ENCODE assay signal across 21 cellular contexts in the genomic region with DNA sequence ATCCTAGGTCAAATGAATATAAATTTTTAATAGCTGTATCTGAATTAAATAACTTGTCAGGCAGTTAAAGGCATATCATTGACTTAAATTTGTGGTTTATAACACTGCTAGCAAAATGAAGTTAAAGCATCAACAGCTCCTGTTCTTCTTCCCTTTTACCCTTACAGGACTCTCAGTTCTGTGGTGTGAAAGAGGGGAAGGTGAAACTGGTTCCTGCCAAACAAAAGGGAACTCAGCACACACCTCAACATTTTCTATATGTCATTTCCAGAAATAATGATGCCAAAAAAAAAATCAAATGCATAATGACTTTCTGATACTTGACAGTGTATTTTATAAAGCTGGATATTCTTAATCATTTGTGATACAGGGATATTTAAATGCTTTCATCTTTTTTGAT. TPM values are rescaled to one million over a fixed set of nuclear protein-coding genes. Genes with fewer than 3 reads are reported as not detected.
DNase-seq lines count a peak whose midpoint lies in the region; ATAC-seq and TF ChIP-seq lines count a peak whose summit lies in the region.
"Had no signal": no experiment of that assay in that cellular context is flagged by ENCODE, and none has a peak within 500 bp of the region (broad histone marks: within the 10 kb centered on the region; RNA-seq: fewer than 3 reads in every experiment).

No MANE protein-coding gene starts in this region.

- H3K27me3 Mint-ChIP-seq in memory B cell, result no peaks in the 10 kb centered on the region
- H3K27me3 Mint-ChIP-seq in HFFc6 (ENCODE audit: insufficient read depth), result no peaks in the 10 kb centered on the region
- H3K27me3 Mint-ChIP-seq: activated CD8-positive, alpha-beta T cell treated with anti-CD3 and anti-CD28 coated beads for 36 hours; progenitor cell of endocrine pancreas had no signal

- no peaks in the 10 kb centered on the region for H3K9me2 ChIP-seq in MM.1S (replicated peaks; ENCODE audit: insufficient read depth, low read length)

- no peaks in the 10 kb centered on the region for H3K27me3 ChIP-seq in MM.1S (replicated peaks; ENCODE audit: insufficient read depth, low read length)
- H3K27me3 ChIP-seq: MG63, SJCRH30, stomach had no signal

- ATAC-seq in GM18867 (IDR thresholded peaks at IDR 0.05; ENCODE audit: unreplicated experiment) (peak; percentile 20), HG02623 (IDR thresholded peaks at IDR 0.05; ENCODE audit: unreplicated experiment) (peak; percentile 17), memory B cell (ENCODE audit: low read depth) (peak; percentile 37), GM18858 (IDR thresholded peaks at IDR 0.05; ENCODE audit: unreplicated experiment) (no peak)
- ATAC-seq: activated CD8-positive, alpha-beta T cell treated with anti-CD3 and anti-CD28 coated beads for 36 hours; left ventricle myocardium superior had no signal

- H3K4me2 ChIP-seq in MM.1S (ENCODE audit: low read depth, low read length), result peak overlapping the region; percentile 41
- H3K4me2 ChIP-seq: smooth muscle cell had no signal

- H3K36me3 Mint-ChIP-seq in memory B cell (peaks cover 2% of the 10 kb centered on the region), HFFc6 (ENCODE audit: low read depth) (no peaks in the 10 kb centered on the region)

- peaks cover 1% of the 10 kb centered on the region for H3K9me3 Mint-ChIP-seq in memory B cell
- H3K9me3 Mint-ChIP-seq in HFFc6, result no peaks in the 10 kb centered on the region
- H3K9me3 Mint-ChIP-seq: activated CD8-positive, alpha-beta T cell treated with anti-CD3 and anti-CD28 coated beads for 36 hours had no signal

- no peak overlapping the region for H3K4me3 Mint-ChIP-seq in memory B cell
- H3K4me3 Mint-ChIP-seq in HFFc6, result no peak overlapping the region
- H3K4me3 Mint-ChIP-seq: activated CD8-positive, alpha-beta T cell treated with anti-CD3 and anti-CD28 coated beads for 36 hours had no signal

- no peaks in the 10 kb centered on the region for H3K79me2 ChIP-seq in MM.1S (ENCODE audit: low read length)

- peaks cover 24% of the 10 kb centered on the region for H3F3A ChIP-seq in MM.1S (ENCODE audit: insufficient read depth, low read length)

- H3K4me1 Mint-ChIP-seq in memory B cell (peaks cover 17% of the 10 kb centered on the region), HFFc6 (ENCODE audit: low read depth) (no peaks in the 10 kb centered on the region)

- no peaks in the 10 kb centered on the region for H4K20me1 ChIP-seq in MM.1S (ENCODE audit: insufficient read depth, low read length)

- no peaks in the 10 kb centered on the region for H3K9me3 ChIP-seq in MM.1S (replicated peaks; ENCODE audit: insufficient read depth, low read length)
- H3K9me3 ChIP-seq: MG63, SJCRH30, stomach had no signal

- H3K36me3 ChIP-seq in MM.1S (replicated peaks; ENCODE audit: insufficient read depth, low read length), result no peaks in the 10 kb centered on the region
- H3K36me3 ChIP-seq: MG63 had no signal

- peak overlapping the region; percentile 79; the same call in 1 of the 2 replicates for H3K27ac ChIP-seq in MM.1S (ENCODE audit: low read length)
- H3K27ac ChIP-seq: C4-2B, SJCRH30, stomach had no signal

- no peak for TF ChIP-seq CTCF in MM.1S (IDR thresholded peaks at IDR 0.05; ENCODE audit: low read length)
- no peak for TF ChIP-seq CTCF in HFFc6 (IDR thresholded peaks at IDR 0.05)

- H2AFZ ChIP-seq in MM.1S (ENCODE audit: low read length), result no peak overlapping the region

- no peak overlapping the region for H3K9ac ChIP-seq in MM.1S (ENCODE audit: low read length)

- H3K4me1 ChIP-seq in MM.1S (ENCODE audit: low read length), result peaks cover 32% of the 10 kb centered on the region
- H3K4me1 ChIP-seq: SJCRH30, stomach had no signal

- H3K4me3 ChIP-seq in MM.1S (ENCODE audit: low read length), result no peak overlapping the region
- H3K4me3 ChIP-seq: MG63, SJCRH30, smooth muscle cell, stomach had no signal

- peak overlapping the region; percentile 93 for H3K27ac Mint-ChIP-seq in memory B cell
- H3K27ac Mint-ChIP-seq in HFFc6, result no peak overlapping the region
- H3K27ac Mint-ChIP-seq: activated CD8-positive, alpha-beta T cell treated with anti-CD3 and anti-CD28 coated beads for 36 hours; progenitor cell of endocrine pancreas had no signal

- DNase-seq in MM.1S (peak; percentile 20), memory B cell (ENCODE audit: low spot score in 2 of 2) (no peak), DMS79 treated with DMSO at 0.1 percent for 48 hours (lab: John Stamatoyannopoulos, UW) (no peak), HFFc6 (no peak), NCI-H1417 (lab: John Stamatoyannopoulos, UW) (no peak)
- DNase-seq: activated CD8-positive, alpha-beta T cell treated with anti-CD3 and anti-CD28 coated beads for 36 hours; amniotic stem cell; DND-41; foreskin fibroblast; HCEC 1CT; left ventricle myocardium superior; MG63; NCI-H2171; SJCRH30; stomach had no signal

RNA-seq across cellular contexts. Expression of gene ARL14EP, which starts 21.2 kb away (rescaled TPM):
- total RNA-seq in HFFc6 (2021; fragmentation: NEBNext Ultra II Directional; extraction: Animal tissue kit (Norgen Biotek cat#: 25700)), result 10 to 100 TPM; 16.5 to 23.6 (median 20.6) TPM
